Comparison of ENCODE assay signal across 23 cellular contexts in the genomic region with DNA sequence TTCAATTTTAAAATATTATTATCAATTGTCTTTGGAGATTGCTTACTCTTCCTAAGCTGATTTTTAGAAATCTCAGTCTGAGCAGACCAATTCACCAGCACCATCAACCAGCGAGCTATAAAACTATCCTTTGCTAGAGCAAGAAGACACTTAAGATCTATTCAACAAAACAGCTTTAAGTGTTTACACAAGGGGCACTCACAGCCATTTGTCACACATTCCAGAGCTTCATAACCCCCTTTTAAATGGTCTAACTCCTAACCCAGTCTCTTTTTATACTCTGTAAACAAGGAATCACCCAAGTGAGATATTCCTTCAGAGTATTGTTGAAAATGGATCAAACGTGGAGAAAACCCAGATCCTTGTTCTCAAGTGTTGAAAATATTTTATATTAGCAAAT.
"Had no signal": no experiment of that assay in that cellular context is flagged by ENCODE, and none has a peak within 500 bp of the region (broad histone marks: within the 10 kb centered on the region; RNA-seq: fewer than 3 reads in every experiment).

No MANE protein-coding gene starts in this region.

- ATAC-seq: effector memory CD8-positive, alpha-beta T cell; left cardiac atrium; left ventricle myocardium superior; naive thymus-derived CD4-positive, alpha-beta T cell had no signal

- DNase-seq: effector memory CD8-positive, alpha-beta T cell; head of caudate nucleus; kidney; left cardiac atrium; left ventricle myocardium superior; naive thymus-derived CD4-positive, alpha-beta T cell; sigmoid colon; stimulated activated CD4-positive, alpha-beta T cell treated with anti-CD3 and anti-CD28 coated beads, Interleukin-12 subunit alpha, Interleukin-12 subunit beta, amount 100 ng/mL, for 4 hours; stimulated activated CD4-positive, alpha-beta T cell treated with anti-CD3 and anti-CD28 coated beads, Interleukin-2, amount 100 ng/mL, for 48 hours; stimulated activated naive CD4-positive, alpha-beta T cell treated with Interleukin-2 at 50 U/mL for 16 hours had no signal

- H3K36me3 Mint-ChIP-seq: type B pancreatic cell had no signal

- H3K27me3 Mint-ChIP-seq: dendritic cell treated with granulocyte-macrophage colony-stimulating factor and Interleukin-4, amounts not matched to agents 40 ng/mL and 50 ng/mL, for 4 days; effector memory CD8-positive, alpha-beta T cell; naive thymus-derived CD4-positive, alpha-beta T cell; type B pancreatic cell had no signal

- H3K27ac Mint-ChIP-seq: dendritic cell treated with granulocyte-macrophage colony-stimulating factor and Interleukin-4, amounts not matched to agents 40 ng/mL and 50 ng/mL, for 4 days; effector memory CD8-positive, alpha-beta T cell; naive thymus-derived CD4-positive, alpha-beta T cell; type B pancreatic cell had no signal

- H3K27ac ChIP-seq: epithelial cell of prostate, esophagus muscularis mucosa, hepatocyte, neutrophil, right atrium auricular region, sigmoid colon, skin epidermis, suprapubic skin had no signal

- H3K9me3 ChIP-seq: esophagus muscularis mucosa, neutrophil, right atrium auricular region, sigmoid colon, suprapubic skin, thyroid gland had no signal

- H3K9me3 Mint-ChIP-seq: type B pancreatic cell had no signal

- H3K27me3 ChIP-seq: esophagus muscularis mucosa, hepatocyte, neutrophil, right atrium auricular region, sigmoid colon, suprapubic skin, thyroid gland had no signal

- H3K4me1 Mint-ChIP-seq: naive thymus-derived CD4-positive, alpha-beta T cell had no signal

- H3K4me3 Mint-ChIP-seq: dendritic cell treated with granulocyte-macrophage colony-stimulating factor and Interleukin-4, amounts not matched to agents 40 ng/mL and 50 ng/mL, for 4 days; effector memory CD8-positive, alpha-beta T cell; naive thymus-derived CD4-positive, alpha-beta T cell; type B pancreatic cell had no signal

- H3K4me3 ChIP-seq: esophagus muscularis mucosa, hepatocyte, lung, right atrium auricular region, sigmoid colon, skin epidermis, suprapubic skin, thyroid gland had no signal

- H3K36me3 ChIP-seq: esophagus muscularis mucosa, neutrophil, right atrium auricular region, sigmoid colon, suprapubic skin, thyroid gland had no signal

- H3K4me1 ChIP-seq: esophagus muscularis mucosa, right atrium auricular region, suprapubic skin had no signal

- FAIRE-seq: colon, kidney, urothelium cell line had no signal
